In genomic region chr16:13005836-13006235, GRCh38 we compare ENCODE assay signal across 17 cellular contexts.
DNase-seq lines count a peak whose midpoint lies in the region; ATAC-seq and TF ChIP-seq lines count a peak whose summit lies in the region.
"Had no signal": no experiment of that assay in that cellular context is flagged by ENCODE, and none has a peak within 500 bp of the region (broad histone marks: within the 10 kb centered on the region; RNA-seq: fewer than 3 reads in every experiment).

No MANE protein-coding gene starts in this region.

- no peaks in the 10 kb centered on the region for H3K27me3 ChIP-seq in tibial artery
- H3K27me3 ChIP-seq: BLaER1 had no signal

- ATAC-seq in GM19328 (IDR thresholded peaks at IDR 0.05; ENCODE audit: unreplicated experiment) = no peak
- ATAC-seq: GM23338, K562 had no signal

- in situ Hi-C loops in Caki2 (cut with HindIII; ENCODE audit: low pct_unique_long_range_greater_than_20kb, low sequenced_read_pairs) (no loop called here), SK-MEL-5 (cut with HindIII; ENCODE audit: low pct_unique_long_range_greater_than_20kb, low sequenced_read_pairs) (no loop called here)

- no peak overlapping the region for H3K27ac ChIP-seq in tibial artery
- H3K27ac ChIP-seq: BLaER1 had no signal

- intact Hi-C loops in tibial artery (cut with DNase I; ENCODE audit: low total_unique reads) = no loop called here

- no peak overlapping the region for H3K4me3 ChIP-seq in tibial artery
- H3K4me3 ChIP-seq: BLaER1, GM23338, K562 had no signal

- DNase-seq in Caki2 (ENCODE audit: low read depth) (peak; percentile 78), SK-MEL-5 (ENCODE audit: low read depth, low spot score) (peak; percentile 30), kidney tubule cell (ENCODE audit: low spot score) (peak; percentile 73), renal cortical epithelial cell (ENCODE audit: low read depth) (peak; percentile 13), SKM-1 treated with dmso at 0.1 percent for 144 hours (lab: John Stamatoyannopoulos, UW; ENCODE audit: unreplicated experiment) (no peak), tibial artery (no peak)
- no peak for DNase-seq in activated CD4-positive, alpha-beta T cell treated with anti-CD3 and anti-CD28 coated beads for 1 hour
- DNase-seq: AML-193; Calu3; CD4-positive, alpha-beta memory T cell; GF-D8; HCEC 1CT; IMR-90 had no signal

- no peaks in the 10 kb centered on the region for H3K4me1 ChIP-seq in tibial artery
- H3K4me1 ChIP-seq: BLaER1 had no signal

- H3K36me3 ChIP-seq in tibial artery = no peaks in the 10 kb centered on the region
- H3K36me3 ChIP-seq: BLaER1 had no signal

- H3K9me3 ChIP-seq in tibial artery = no peaks in the 10 kb centered on the region
- H3K9me3 ChIP-seq: BLaER1 had no signal

- TF ChIP-seq CTCF in tibial artery (IDR thresholded peaks at IDR 0.05) = no peak

Comparison
In these comparisons a context has a peak if more than half of its experiments do, and no peak if none do; other contexts are left out.
1. DNase-seq: peak in Caki2 (single experiment), SK-MEL-5 (single experiment), kidney tubule cell (single experiment) and renal cortical epithelial cell (single experiment); none in SKM-1 treated with dmso at 0.1 percent for 144 hours (single experiment), activated CD4-positive, alpha-beta T cell treated with anti-CD3 and anti-CD28 coated beads for 1 hour (single experiment) and tibial artery (0 of 2).